1 cellular context compared by ENCODE assay signal in the genomic region with DNA sequence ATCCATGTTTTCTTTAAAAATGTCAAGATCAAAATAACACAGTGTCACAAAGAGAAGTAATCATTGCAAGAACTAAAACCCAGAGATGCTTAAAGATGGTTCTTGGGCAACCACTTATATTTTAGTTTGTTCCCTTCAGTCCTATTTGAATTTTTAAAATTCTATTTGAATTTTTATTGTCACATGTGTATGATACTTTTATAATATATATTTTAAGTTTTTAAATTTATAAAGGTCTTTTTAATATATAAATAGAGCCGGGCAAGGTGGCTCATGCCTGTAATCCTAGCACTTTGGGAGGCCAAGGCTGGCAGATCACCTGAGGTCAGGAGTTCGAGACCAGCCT.
TF ChIP-seq lines count a peak whose summit lies in the region.

No MANE protein-coding gene starts in this region.

TF ChIP-seq in A549, 52 proteins besides CTCF, POLR2A, EP300 and RAD21 (continued from another document):
- no peak for TF ChIP-seq HOXB5 (CRISPR knock-in tag; IDR thresholded peaks at IDR 0.05)
- no peak for TF ChIP-seq ZSCAN20 (CRISPR knock-in tag; IDR thresholded peaks at IDR 0.05)
- TF ChIP-seq POLR2AphosphoS2 (conservative IDR thresholded peaks at IDR 0.05; ENCODE audit: low read length): no peak
- no peak for TF ChIP-seq HOXB13 (CRISPR knock-in tag; IDR thresholded peaks at IDR 0.05; ENCODE audit: low read depth)
